ENCODE assay signal across 29 cellular contexts in genomic region chr20:34774886-34775285, GRCh38. TPM values are rescaled to one million over a fixed set of nuclear protein-coding genes. Genes with fewer than 3 reads are reported as not detected.
DNase-seq lines count a peak whose midpoint lies in the region; ATAC-seq, FAIRE-seq and TF ChIP-seq lines count a peak whose summit lies in the region.
"Had no signal": no experiment of that assay in that cellular context is flagged by ENCODE, and none has a peak within 500 bp of the region (broad histone marks: within the 10 kb centered on the region; RNA-seq: fewer than 3 reads in every experiment).

No MANE protein-coding gene starts in this region.

- no TSS peak for BruUV-seq in HepG2 (replicated peaks; lab: Mats Ljungman, UMichigan)

- H3K4me3 ChIP-seq in HepG2 (replicated peaks in 1 of 3; ENCODE audit: insufficient read depth in 1 of 3, low read depth in 2 of 3, low read length in 3 of 3) (no peak overlapping the region), right lobe of liver (no peak overlapping the region)
- H3K4me3 ChIP-seq: GM23248, MG63, PC-9, SJSA1 had no signal

- no peaks in the 10 kb centered on the region for H3K27me3 Mint-ChIP-seq in T-helper 1 cell treated with Interleukin-12 subunit alpha and Interleukin-12 subunit beta and Interleukin-4 antibody, amounts not matched to agents 30 μg/mL and 1 μg/mL, for 36 hours (ENCODE audit: low read depth)
- peaks cover 1% of the 10 kb centered on the region for H3K27me3 Mint-ChIP-seq in glutamatergic neuron (ENCODE audit: unreplicated experiment)
- H3K27me3 Mint-ChIP-seq: B cell had no signal

- H3K9ac ChIP-seq in HepG2 (ENCODE audit: insufficient read depth, low read depth, low read length): no peak overlapping the region
- H3K9ac ChIP-seq: GM23248 had no signal

- in situ Hi-C loops in HepG2 (cut with HindIII; ENCODE audit: extremely low pct_ligation_motif_present, low pct_unique_long_range_greater_than_20kb): loop anchor here (10.0 kb wide), 1 partner anchor 200 kb away; no protein-coding TSS in a partner anchor

- intact Hi-C loops in HepG2 (cut with micrococcal nuclease; ENCODE audit: unreplicated experiment): no loop called here
- intact Hi-C loops in right lobe of liver (cut with DNase I): no loop called here

- H3K27me3 ChIP-seq in HepG2 (ENCODE audit: control insufficient read depth in 1 of 2, insufficient read depth in 2 of 2, low read length in 2 of 2): no peaks in the 10 kb centered on the region
- no peaks in the 10 kb centered on the region for H3K27me3 ChIP-seq in right lobe of liver
- H3K27me3 ChIP-seq: MG63, SJSA1 had no signal

- POLR2A ChIA-PET in HepG2 (lab: Yijun Ruan, JAX): interaction anchor here (0.6 kb wide), 1 partner anchor 245 kb away, joined by 3 read pairs; no protein-coding TSS in a partner anchor

- no peak overlapping the region for H3K4me2 ChIP-seq in HepG2 (ENCODE audit: low read depth, low read length)
- H3K4me2 ChIP-seq: PC-9 had no signal

- peaks cover 26% of the 10 kb centered on the region for H3K36me3 Mint-ChIP-seq in T-helper 1 cell treated with Interleukin-12 subunit alpha and Interleukin-12 subunit beta and Interleukin-4 antibody, amounts not matched to agents 30 μg/mL and 1 μg/mL, for 36 hours (ENCODE audit: low read depth)
- H3K36me3 Mint-ChIP-seq in glutamatergic neuron (ENCODE audit: unreplicated experiment): no peaks in the 10 kb centered on the region

- TF ChIP-seq POLR2A in HepG2 (IDR thresholded peaks at IDR 0.05; ENCODE audit: insufficient read depth in 1 of 2, low read depth in 2 of 2, low read length in 2 of 2): no peak
- TF ChIP-seq POLR2A in right lobe of liver (IDR thresholded peaks at IDR 0.05): no peak

- no peak overlapping the region for H2AFZ ChIP-seq in HepG2 (ENCODE audit: low read length)
- H2AFZ ChIP-seq: GM23248, PC-9 had no signal

- H3K27ac ChIP-seq in HepG2 (ENCODE audit: extremely low read length, insufficient read depth, low read length) (no peak overlapping the region), right lobe of liver (no peak overlapping the region)
- H3K27ac ChIP-seq: 22Rv1, C4-2B, GM23248, PC-9, SJSA1 had no signal

- no peaks in the 10 kb centered on the region for H3K9me3 ChIP-seq in HepG2 (ENCODE audit: low read length)
- no peaks in the 10 kb centered on the region for H3K9me3 ChIP-seq in right lobe of liver
- H3K9me3 ChIP-seq: MG63, SJSA1 had no signal

- CTCF ChIA-PET in HepG2 (lab: Yijun Ruan, JAX; ENCODE audit: low intra/inter-chr PET ratio, low total read pairs): no interaction called here

- no peaks in the 10 kb centered on the region for H3K9me3 Mint-ChIP-seq in T-helper 1 cell treated with Interleukin-12 subunit alpha and Interleukin-12 subunit beta and Interleukin-4 antibody, amounts not matched to agents 30 μg/mL and 1 μg/mL, for 36 hours
- peaks cover 1% of the 10 kb centered on the region for H3K9me3 Mint-ChIP-seq in glutamatergic neuron (ENCODE audit: unreplicated experiment)
- H3K9me3 Mint-ChIP-seq: H9, HFFc6 had no signal

- no peak for TF ChIP-seq RAD21 in HepG2 (CRISPR knock-in tag; IDR thresholded peaks at IDR 0.05)

- H3K36me3 ChIP-seq in HepG2 (replicated peaks in 1 of 2; ENCODE audit: control insufficient read depth in 1 of 2, insufficient read depth in 2 of 2, low read length in 2 of 2) (peaks cover 29 to 50% of the 10 kb centered on the region in 2 experiments), right lobe of liver (peaks cover 0 to 26% (median 11%) of the 10 kb centered on the region in 4 donors)

- H3K4me1 Mint-ChIP-seq in T-helper 1 cell treated with Interleukin-12 subunit alpha and Interleukin-12 subunit beta and Interleukin-4 antibody, amounts not matched to agents 30 μg/mL and 1 μg/mL, for 36 hours (ENCODE audit: low read depth): no peaks in the 10 kb centered on the region
- peaks cover 12% of the 10 kb centered on the region for H3K4me1 Mint-ChIP-seq in glutamatergic neuron (ENCODE audit: low read depth, unreplicated experiment)
- H3K4me1 Mint-ChIP-seq: B cell, H9 had no signal

- no peaks in the 10 kb centered on the region for H3K79me2 ChIP-seq in HepG2 (ENCODE audit: insufficient read depth, low read length)

- FAIRE-seq in HepG2 (lab: Jason Lieb, UNC): peak; percentile 23
- FAIRE-seq: GM12892, GM19239 had no signal

- H3K4me3 Mint-ChIP-seq in T-helper 1 cell treated with Interleukin-12 subunit alpha and Interleukin-12 subunit beta and Interleukin-4 antibody, amounts not matched to agents 30 μg/mL and 1 μg/mL, for 36 hours: no peak overlapping the region
- no peak overlapping the region for H3K4me3 Mint-ChIP-seq in glutamatergic neuron (ENCODE audit: unreplicated experiment)
- H3K4me3 Mint-ChIP-seq: B cell, H9, HFFc6 had no signal

- TF ChIP-seq CTCF in HepG2 (CRISPR knock-in tag; IDR thresholded peaks at IDR 0.05): no peak
- TF ChIP-seq CTCF in right lobe of liver (IDR thresholded peaks at IDR 0.05): no peak
- TF ChIP-seq CTCF in glutamatergic neuron (IDR thresholded peaks at IDR 0.05; ENCODE audit: partially characterized antibody, unreplicated experiment): no peak

- no peaks in the 10 kb centered on the region for H4K20me1 ChIP-seq in HepG2 (ENCODE audit: insufficient read depth, low read length)

- H3K27ac Mint-ChIP-seq in T-helper 1 cell treated with Interleukin-12 subunit alpha and Interleukin-12 subunit beta and Interleukin-4 antibody, amounts not matched to agents 30 μg/mL and 1 μg/mL, for 36 hours: peak overlapping the region; percentile 17
- H3K27ac Mint-ChIP-seq in glutamatergic neuron (ENCODE audit: unreplicated experiment): peak overlapping the region; percentile 75
- H3K27ac Mint-ChIP-seq: B cell, H9, HFFc6 had no signal

- DNase-seq in T-helper 1 cell (no peak), HepG2 (ENCODE audit: low spot score) (no peak), right lobe of liver (no peak), glutamatergic neuron (no peak), GM19238 (ENCODE audit: insufficient read length, low spot score) (no peak)
- no peak for DNase-seq in effector CD4-positive, alpha-beta T cell
- DNase-seq: DMS153; DND-41; GM23248; H9; HFFc6; KG1; MG63; NCI-H146; NCI-H446; NCI-H524 treated with DMSO at 0.1 percent for 48 hours; NCI-H82; NK-92 treated with Interleukin-12 subunit alpha and Interleukin-12 subunit beta, amount 100 ng/mL, for 24 hours; PC-9; Right ventricle myocardium superior; RPMI8226 had no signal

- no peaks in the 10 kb centered on the region for H3K4me1 ChIP-seq in HepG2 (ENCODE audit: insufficient read depth, low read length)
- no peaks in the 10 kb centered on the region for H3K4me1 ChIP-seq in right lobe of liver
- H3K4me1 ChIP-seq: SJSA1 had no signal

- no peak for TF ChIP-seq EP300 in HepG2 (IDR thresholded peaks at IDR 0.05; ENCODE audit: low read depth in 2 of 2, low read length in 2 of 2)
- TF ChIP-seq EP300 in HepG2 (CRISPR knock-in tag; IDR thresholded peaks at IDR 0.05; ENCODE audit: borderline replicate concordance): no peak

- ATAC-seq in HepG2 (no peak), right lobe of liver (no peak), GM19395 (IDR thresholded peaks at IDR 0.05; ENCODE audit: unreplicated experiment) (no peak)

TF ChIP-seq in HepG2, 621 proteins besides CTCF, POLR2A, EP300 and RAD21 (continues in another document):
- TF ChIP-seq IRX3 (CRISPR knock-in tag; IDR thresholded peaks at IDR 0.05; ENCODE audit: borderline replicate concordance, low read depth) (no peak), RBM39 (IDR thresholded peaks at IDR 0.05; ENCODE audit: low read depth, low read length, poor library complexity, severe bottlenecking) (no peak), RFXANK (CRISPR knock-in tag; IDR thresholded peaks at IDR 0.05) (no peak), SIX1 (CRISPR knock-in tag; IDR thresholded peaks at IDR 0.05; ENCODE audit: borderline replicate concordance) (no peak), KDM3A (CRISPR knock-in tag; IDR thresholded peaks at IDR 0.05; ENCODE audit: low read depth) (no peak), ZNF235 (CRISPR knock-in tag; IDR thresholded peaks at IDR 0.05; ENCODE audit: borderline replicate concordance) (no peak), ZSCAN21 (CRISPR knock-in tag; IDR thresholded peaks at IDR 0.05; ENCODE audit: borderline replicate concordance) (no peak)

RNA-seq across cellular contexts. Expression of gene NCOA6, which starts 50.6 kb away (rescaled TPM):
- total RNA-seq in HepG2 (2016; rRNA removed; fragmentation: Illumina TruSeq; extraction: Trizol) (11.2 and 27.2 TPM in 2 replicates), right lobe of liver (10 to 100 TPM in 5 of 6 experiments, 1 to 10 TPM in 1; 10.0 to 12.9 (median 11.1) TPM), glutamatergic neuron (ENCODE audit: unreplicated experiment) (45.6 TPM)
- total RNA-seq in HepG2 (2016; cell fraction: cytosol; rRNA removed; fragmentation: Illumina TruSeq; extraction: Trizol; ENCODE audit: low read depth): 10.4 and 11.1 TPM in 2 replicates
- 10.0 and 21.9 TPM in 2 replicates for total RNA-seq in HepG2 (2016; cell fraction: insoluble cytoplasmic fraction; rRNA removed; fragmentation: Illumina TruSeq; extraction: Trizol)
- total RNA-seq in HepG2 (2016; cell fraction: membrane; rRNA removed; fragmentation: Illumina TruSeq; extraction: Trizol): 15.1 and 15.3 TPM in 2 replicates
- 16.1 and 18.2 TPM in 2 replicates for total RNA-seq in HepG2 (2016; cell fraction: nucleus; rRNA removed; fragmentation: Illumina TruSeq; extraction: Trizol)
- polyA plus RNA-seq in HepG2 (2011; rRNA removed): 28.6 and 29.3 TPM in 2 replicates
- polyA plus RNA-seq in HepG2 (2011; cell fraction: cytosol; rRNA removed): 19.8 and 22.7 TPM in 2 replicates
- polyA plus RNA-seq in HepG2 (2011; cell fraction: nucleus; rRNA removed): 20.8 and 22.2 TPM in 2 replicates
- polyA plus RNA-seq in HepG2 (2012): 30.9 and 32.8 TPM in 2 replicates
- 2.3 and 3.5 TPM in 2 replicates for polyA plus RNA-seq in HepG2 (2016; cell fraction: cytosol; fragmentation: Illumina TruSeq; extraction: Trizol; ENCODE audit: low read depth)
- polyA plus RNA-seq in HepG2 (2016; cell fraction: insoluble cytoplasmic fraction; fragmentation: Illumina TruSeq; extraction: Trizol; ENCODE audit: low read depth): 41.2 and 43.1 TPM in 2 replicates
- polyA plus RNA-seq in HepG2 (2016; cell fraction: membrane; fragmentation: Illumina TruSeq; extraction: Trizol; ENCODE audit: low read depth): 11.7 and 12.0 TPM in 2 replicates
- 38.3 and 46.0 TPM in 2 replicates for polyA plus RNA-seq in HepG2 (2016; cell fraction: nucleus; fragmentation: Illumina TruSeq; extraction: Trizol; ENCODE audit: insufficient read depth, low read depth)
- polyA minus RNA-seq in HepG2 (2011; rRNA and poly(A)+ RNA removed; ENCODE audit: low replicate concordance): 27.6 and 32.8 TPM in 2 replicates
- polyA minus RNA-seq in HepG2 (2011; cell fraction: cytosol; rRNA and poly(A)+ RNA removed): 23.1 and 25.6 TPM in 2 replicates
- 31.0 and 33.2 TPM in 2 replicates for polyA minus RNA-seq in HepG2 (2011; cell fraction: nucleus; rRNA and poly(A)+ RNA removed)
